In the genomic region with DNA sequence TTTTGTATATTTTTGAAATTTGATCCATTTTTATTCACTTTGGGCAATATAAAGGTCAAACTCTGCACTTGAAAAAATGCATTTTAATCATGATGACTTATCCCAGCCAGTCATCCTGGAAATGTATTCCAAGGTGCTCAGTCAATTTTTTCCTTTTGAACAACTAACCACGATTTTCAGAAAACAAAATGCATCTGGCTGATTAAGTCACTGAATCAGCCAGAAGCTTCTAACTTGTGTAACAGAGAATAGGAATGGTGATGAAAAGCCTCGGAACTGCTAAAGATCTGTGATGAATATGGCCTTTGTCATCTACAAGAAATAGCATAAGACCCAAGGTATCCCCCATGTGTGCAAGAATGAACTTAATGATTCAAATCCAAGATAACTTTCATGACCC, we compare ENCODE assay signal across 1 cellular context.
TF ChIP-seq lines count a peak whose summit lies in the region.

No MANE protein-coding gene starts in this region.

TF ChIP-seq in IMR-90, 13 proteins besides CTCF, POLR2A, EP300 and RAD21:
- TF ChIP-seq FOS (IDR thresholded peaks at IDR 0.05; ENCODE audit: low read depth, low read length) = no peak
- no peak for TF ChIP-seq CHD1 (IDR thresholded peaks at IDR 0.05; ENCODE audit: low read depth, low read length)
